ENCODE assay signal across 9 cellular contexts in the genomic region with DNA sequence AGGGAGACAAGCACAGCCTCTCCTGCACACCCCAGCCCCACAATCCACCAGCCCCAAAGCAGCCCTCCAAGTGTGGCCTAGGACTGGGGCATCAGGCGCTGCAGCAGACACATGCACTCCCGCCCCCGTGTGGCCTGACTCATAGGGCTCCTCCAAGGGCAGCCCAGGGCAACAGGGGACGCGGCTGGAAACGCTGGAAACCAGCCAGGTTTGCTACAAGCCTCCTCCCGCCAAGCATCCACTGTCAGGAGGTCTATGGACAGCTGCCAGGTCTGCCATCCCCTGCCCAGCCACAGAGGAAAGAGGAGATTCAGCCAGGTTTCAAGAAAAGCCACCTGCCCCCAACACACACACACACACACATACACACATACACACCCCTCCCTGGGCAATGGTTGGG. TPM values are rescaled to one million over a fixed set of nuclear protein-coding genes. Genes with fewer than 3 reads are reported as not detected.
A peak's percentile ranks its signal among the peaks of the same experiment; 100 is the strongest.
DNase-seq lines count a peak whose midpoint lies in the region; ATAC-seq, FAIRE-seq and TF ChIP-seq lines count a peak whose summit lies in the region.
"Had no signal": no experiment of that assay in that cellular context is flagged by ENCODE, and none has a peak within 500 bp of the region (broad histone marks: within the 10 kb centered on the region; RNA-seq: fewer than 3 reads in every experiment).

No MANE protein-coding gene starts in this region.

- no peaks in the 10 kb centered on the region for H3K79me2 ChIP-seq in DOHH2 (ENCODE audit: control insufficient read depth, low read length)

- H3K27ac Mint-ChIP-seq in activated CD8-positive, alpha-beta memory T cell treated with anti-CD3 and anti-CD28 coated beads, Interleukin-2, amount 10 ng/mL, durations not matched to agents 7 days and 5 days, result no peak overlapping the region
- H3K27ac Mint-ChIP-seq in CD14-positive monocyte, result peak overlapping the region in 1 of 7 donors; percentile 38

- intact Hi-C loops in CD14-positive monocyte (cut with micrococcal nuclease), result loop anchor here in 1 of 2 donors (2.0 kb wide), 1 partner anchor 21 kb away; no protein-coding TSS in a partner anchor

- TF ChIP-seq CTCF in DOHH2 (IDR thresholded peaks at IDR 0.05; ENCODE audit: low read depth, low read length, poor library complexity, severe bottlenecking), result peak; percentile 44
- no peak for TF ChIP-seq CTCF in CD14-positive monocyte (IDR thresholded peaks at IDR 0.05)

- no peaks in the 10 kb centered on the region for H3K36me3 Mint-ChIP-seq in activated CD8-positive, alpha-beta memory T cell treated with anti-CD3 and anti-CD28 coated beads, Interleukin-2, amount 10 ng/mL, durations not matched to agents 7 days and 5 days
- peaks cover 0 to 2% of the 10 kb centered on the region in 2 donors for H3K36me3 Mint-ChIP-seq in CD14-positive monocyte

- H3K27me3 Mint-ChIP-seq in activated CD8-positive, alpha-beta memory T cell treated with anti-CD3 and anti-CD28 coated beads, Interleukin-2, amount 10 ng/mL, durations not matched to agents 7 days and 5 days, result peaks cover 75% of the 10 kb centered on the region
- peaks cover 85 to 97% (median 91%) of the 10 kb centered on the region in 3 donors for H3K27me3 Mint-ChIP-seq in CD14-positive monocyte (ENCODE audit: low read depth in 3 of 3)

- no peaks in the 10 kb centered on the region for H3K9me2 ChIP-seq in DOHH2 (replicated peaks; ENCODE audit: control insufficient read depth, low read length)

- H3K4me2 ChIP-seq in DOHH2 (ENCODE audit: low read length), result no peak overlapping the region

- H3K27me3 ChIP-seq in DOHH2 (ENCODE audit: control insufficient read depth, low read length) (peaks cover 61% of the 10 kb centered on the region), SJCRH30 (peaks cover 10% of the 10 kb centered on the region; the same call in 1 of the 2 replicates)

- peaks cover 4% of the 10 kb centered on the region for H3K4me1 Mint-ChIP-seq in activated CD8-positive, alpha-beta memory T cell treated with anti-CD3 and anti-CD28 coated beads, Interleukin-2, amount 10 ng/mL, durations not matched to agents 7 days and 5 days
- H3K4me1 Mint-ChIP-seq in CD14-positive monocyte, result peaks cover 6% of the 10 kb centered on the region

- H3K27ac ChIP-seq in DOHH2 (ENCODE audit: low read depth, low read length) (no peak overlapping the region), SJCRH30 (no peak overlapping the region)

- ATAC-seq in activated CD8-positive, alpha-beta memory T cell treated with anti-CD3 and anti-CD28 coated beads, Interleukin-2, amount 10 ng/mL, durations not matched to agents 7 days and 5 days, result no peak

- no peaks in the 10 kb centered on the region for H4K20me1 ChIP-seq in DOHH2 (ENCODE audit: control insufficient read depth, insufficient read depth, low read depth, low read length)

- H3K4me3 ChIP-seq in DOHH2 (ENCODE audit: low read length) (no peak overlapping the region), SJCRH30 (no peak overlapping the region)

- peak; percentile 53 for DNase-seq in M059J (ENCODE audit: low read depth)
- DNase-seq in SJCRH30, result peak; percentile 92 to 93
- DNase-seq in glomerular visceral epithelial cell (ENCODE audit: extremely low spot score), result peak; percentile 90
- no peak for DNase-seq in GM19239 (ENCODE audit: insufficient read length, low spot score)
- no peak for DNase-seq in activated CD8-positive, alpha-beta memory T cell treated with anti-CD3 and anti-CD28 coated beads, Interleukin-2, amount 10 ng/mL, durations not matched to agents 7 days and 5 days
- DNase-seq in retina, result no peak
- no peak for DNase-seq in CD14-positive monocyte (ENCODE audit: low spot score)

- H3K4me1 ChIP-seq in DOHH2 (ENCODE audit: control insufficient read depth, low read length), result peaks cover 11% of the 10 kb centered on the region
- peaks cover 23% of the 10 kb centered on the region for H3K4me1 ChIP-seq in SJCRH30

- FAIRE-seq in GM19239 (lab: Jason Lieb, UNC), result no peak

- H3K4me3 Mint-ChIP-seq in activated CD8-positive, alpha-beta memory T cell treated with anti-CD3 and anti-CD28 coated beads, Interleukin-2, amount 10 ng/mL, durations not matched to agents 7 days and 5 days, result no peak overlapping the region
- H3K4me3 Mint-ChIP-seq in CD14-positive monocyte, result peak overlapping the region in 1 of 2 donors; percentile 84

- CTCF ChIA-PET in activated CD8-positive, alpha-beta memory T cell treated with anti-CD3 and anti-CD28 coated beads, Interleukin-2, amount 10 ng/mL, durations not matched to agents 7 days and 5 days (lab: Charles Lee), result interaction anchor here (0.9 to 1.0 kb wide), 2 partner anchors 22 to 35 kb away, joined by 3 to 5 read pairs; no protein-coding TSS in a partner anchor

- no peaks in the 10 kb centered on the region for H3K9me3 Mint-ChIP-seq in activated CD8-positive, alpha-beta memory T cell treated with anti-CD3 and anti-CD28 coated beads, Interleukin-2, amount 10 ng/mL, durations not matched to agents 7 days and 5 days (ENCODE audit: low read depth)
- H3K9me3 Mint-ChIP-seq in CD14-positive monocyte, result peaks cover 0 to 10% (median 2%) of the 10 kb centered on the region in 7 donors

- H3K9me3 ChIP-seq in DOHH2 (ENCODE audit: control insufficient read depth, insufficient read depth, low read length), result no peaks in the 10 kb centered on the region
- H3K9me3 ChIP-seq in SJCRH30 (replicated peaks), result no peaks in the 10 kb centered on the region

- H3F3A ChIP-seq in DOHH2 (ENCODE audit: control insufficient read depth, insufficient read depth), result no peaks in the 10 kb centered on the region

- H3K36me3 ChIP-seq in DOHH2 (ENCODE audit: control insufficient read depth, low read length) (no peaks in the 10 kb centered on the region), SJCRH30 (no peaks in the 10 kb centered on the region)

RNA-seq across cellular contexts. Expression of a gene that starts 25.8 kb away (rescaled TPM):
- not detected in 2 replicates for total RNA-seq in M059J (2014; rRNA removed; shearing (Covaris generic))
- total RNA-seq in SJCRH30 (2014; rRNA removed; shearing (Covaris generic)), result 0.02 TPM in 1 of 2 replicates, not detected in the other
- under 1 TPM; 0.26 to 0.30 TPM for total RNA-seq in activated CD8-positive, alpha-beta memory T cell treated with anti-CD3 and anti-CD28 coated beads, Interleukin-2, amount 10 ng/mL, durations not matched to agents 7 days and 5 days
- polyA plus RNA-seq in CD14-positive monocyte, result not detected
- total RNA-seq: glomerular endothelial cell had no signal

Comparison
In these comparisons a context has a peak if more than half of its experiments do, and no peak if none do; other contexts are left out.
1. DNase-seq: peak in M059J (single experiment), SJCRH30 (2 of 2) and glomerular visceral epithelial cell (single experiment); none in GM19239 (single experiment), activated CD8-positive, alpha-beta memory T cell treated with anti-CD3 and anti-CD28 coated beads, Interleukin-2, amount 10 ng/mL, durations not matched to agents 7 days and 5 days (single experiment), retina (single experiment) and CD14-positive monocyte (single experiment).